In genomic region chr20:3430376-3431069, GRCh38 we compare ENCODE assay signal across 11 cellular contexts. TPM values are rescaled to one million over a fixed set of nuclear protein-coding genes. Genes with fewer than 3 reads are reported as not detected.
DNase-seq lines count a peak whose midpoint lies in the region; ATAC-seq, FAIRE-seq and TF ChIP-seq lines count a peak whose summit lies in the region.
"Had no signal": no experiment of that assay in that cellular context is flagged by ENCODE, and none has a peak within 500 bp of the region (broad histone marks: within the 10 kb centered on the region; RNA-seq: fewer than 3 reads in every experiment).

No MANE protein-coding gene starts in this region.

- H3K27me3 ChIP-seq in bronchial epithelial cell (ENCODE audit: control insufficient read depth, insufficient read depth, low read length) (no peaks in the 10 kb centered on the region), SK-N-SH (ENCODE audit: insufficient read depth) (no peaks in the 10 kb centered on the region)
- H3K27me3 ChIP-seq in CD4-positive, alpha-beta T cell (ENCODE audit: control insufficient read depth, insufficient read depth, low read length) = no peaks in the 10 kb centered on the region

- no peaks in the 10 kb centered on the region for H3K9me3 Mint-ChIP-seq in CD4-positive, alpha-beta T cell

- no peak overlapping the region for H3K27ac Mint-ChIP-seq in CD4-positive, alpha-beta T cell

- DNase-seq in GM10248 (ENCODE audit: extremely low spot score) (peak; percentile 62), bronchial epithelial cell (ENCODE audit: low read depth) (peak; percentile 41), SK-N-SH (no peak), posterior cingulate gyrus (no peak), Ammon's horn (ENCODE audit: low spot score) (no peak)
- DNase-seq in CD4-positive, alpha-beta T cell = no peak
- DNase-seq: stimulated activated CD4-positive, alpha-beta T cell treated with anti-CD3 and anti-CD28 coated beads, Interleukin-4, amount 100 ng/mL, for 24 hours had no signal

- H3K4me3 ChIP-seq in bronchial epithelial cell (ENCODE audit: low read depth, low read length) = no peak overlapping the region
- H3K4me3 ChIP-seq in SK-N-SH (ENCODE audit: low read depth in 2 of 2, low read length in 1 of 2) = no peak overlapping the region

- no peaks in the 10 kb centered on the region for H3K36me3 Mint-ChIP-seq in CD4-positive, alpha-beta T cell (ENCODE audit: low read depth)

- H3K9me2 ChIP-seq in SK-N-SH = no peaks in the 10 kb centered on the region

- no peak for TF ChIP-seq RAD21 in SK-N-SH (IDR thresholded peaks at IDR 0.05; ENCODE audit: low read length)

- H3K36me3 ChIP-seq in bronchial epithelial cell (ENCODE audit: control insufficient read depth, insufficient read depth, low read length) (no peaks in the 10 kb centered on the region), SK-N-SH (replicated peaks in 1 of 2; ENCODE audit: control insufficient read depth in 1 of 2, insufficient read depth in 2 of 2, low read length in 1 of 2) (no peaks in the 10 kb centered on the region)

- H3K27me3 Mint-ChIP-seq in CD4-positive, alpha-beta T cell = peaks cover 28% of the 10 kb centered on the region

- H3K79me2 ChIP-seq in SK-N-SH (ENCODE audit: insufficient read depth) = no peaks in the 10 kb centered on the region

- H3K4me1 Mint-ChIP-seq in CD4-positive, alpha-beta T cell (ENCODE audit: low read depth) = no peaks in the 10 kb centered on the region

- H3K9me3 ChIP-seq in CD4-positive, alpha-beta T cell (ENCODE audit: control insufficient read depth, low read length) = no peaks in the 10 kb centered on the region
- H3K9me3 ChIP-seq in SK-N-SH = no peaks in the 10 kb centered on the region

- peak; percentile 66 for ATAC-seq in GM21381 (IDR thresholded peaks at IDR 0.05; ENCODE audit: unreplicated experiment)
- peak; percentile 52 for ATAC-seq in HG03457 (IDR thresholded peaks at IDR 0.05; ENCODE audit: unreplicated experiment)
- no peak for ATAC-seq in CD4-positive, alpha-beta T cell (ENCODE audit: poor library complexity)

- H3K9ac ChIP-seq in SK-N-SH = no peak overlapping the region

- H3K4me3 Mint-ChIP-seq in CD4-positive, alpha-beta T cell = no peak overlapping the region

- TF ChIP-seq EP300 in SK-N-SH (IDR thresholded peaks at IDR 0.05; ENCODE audit: borderline replicate concordance in 1 of 2, low read depth in 1 of 2, low read length in 1 of 2) = no peak

- H4K20me1 ChIP-seq in SK-N-SH (ENCODE audit: insufficient read depth) = no peaks in the 10 kb centered on the region

- no peak for TF ChIP-seq CTCF in GM10248 (IDR thresholded peaks at IDR 0.05; ENCODE audit: control extremely low read depth, extremely low read depth, low read depth, missing control alignments)
- TF ChIP-seq CTCF in bronchial epithelial cell (IDR thresholded peaks at IDR 0.05; ENCODE audit: insufficient read depth, low read length, severe bottlenecking) = no peak
- TF ChIP-seq CTCF in CD4-positive, alpha-beta T cell (IDR thresholded peaks at IDR 0.05) = no peak
- TF ChIP-seq CTCF in SK-N-SH (IDR thresholded peaks at IDR 0.05) = no peak

- WGBS in SK-N-SH (ENCODE audit: low lambda C conversion rate) = 89% methylated on average over 13 of the region's 14 CpGs

- POLR2A ChIA-PET in GM10248 (lab: Yijun Ruan, JAX) = no interaction called here
- POLR2A ChIA-PET in CD4-positive, alpha-beta T cell (lab: Charles Lee) = no interaction called here
- POLR2A ChIA-PET in SK-N-SH (lab: Yijun Ruan, JAX) = no interaction called here

- no peak overlapping the region for H3K27ac ChIP-seq in CD4-positive, alpha-beta T cell (ENCODE audit: low read depth, low read length)
- H3K27ac ChIP-seq in SK-N-SH (ENCODE audit: low read depth in 2 of 2, low read length in 1 of 2) = no peak overlapping the region
- H3K27ac ChIP-seq: C4-2B had no signal

- intact Hi-C loops in CD4-positive, alpha-beta T cell (cut with DNase I, micrococcal nuclease) = no loop called here
- intact Hi-C loops in posterior cingulate gyrus (cut with DNase I) = no loop called here

- no peak overlapping the region for H2AFZ ChIP-seq in SK-N-SH (ENCODE audit: low read depth)

- CTCF ChIA-PET in GM10248 (lab: Yijun Ruan, JAX) (no interaction called here), SK-N-SH (lab: Yijun Ruan, JAX) (no interaction called here)
- CTCF ChIA-PET in CD4-positive, alpha-beta T cell (lab: Charles Lee) = no interaction called here

- H3F3A ChIP-seq in SK-N-SH (replicated peaks; ENCODE audit: insufficient read depth) = no peaks in the 10 kb centered on the region

- no peak overlapping the region for H3K4me2 ChIP-seq in SK-N-SH

- no peaks in the 10 kb centered on the region for H3K4me1 ChIP-seq in SK-N-SH (ENCODE audit: control insufficient read depth in 1 of 2, insufficient read depth in 2 of 2, low read depth in 1 of 2, low read length in 1 of 2)

- peak; percentile 72 for FAIRE-seq in bronchial epithelial cell (lab: Jason Lieb, UNC)
- FAIRE-seq: endothelial cell of umbilical vein had no signal

TF ChIP-seq in SK-N-SH, 30 proteins besides CTCF, POLR2A, EP300 and RAD21 (continues in another document):
- TF ChIP-seq TCF12 (IDR thresholded peaks at IDR 0.05) (no peak), NRF1 (IDR thresholded peaks at IDR 0.05; ENCODE audit: low read depth, low read length) (no peak), MXI1 (IDR thresholded peaks at IDR 0.05; ENCODE audit: low read depth, low read length) (no peak), REST (IDR thresholded peaks at IDR 0.05; ENCODE audit: low read depth, low read length) (no peak), ZBTB33 (IDR thresholded peaks at IDR 0.05; ENCODE audit: borderline replicate concordance, low read depth) (no peak), RXRA (IDR thresholded peaks at IDR 0.05; ENCODE audit: borderline replicate concordance, low read depth) (no peak), YY1 (IDR thresholded peaks at IDR 0.05; ENCODE audit: low read depth) (no peak), FOSL2 (IDR thresholded peaks at IDR 0.05; ENCODE audit: borderline replicate concordance, low read depth) (no peak), GATA2 (CRISPR knock-in tag; IDR thresholded peaks at IDR 0.05) (no peak), EZH2phosphoT487 (IDR thresholded peaks at IDR 0.05; ENCODE audit: borderline replicate concordance, low read depth) (no peak), IRF3 (IDR thresholded peaks at IDR 0.05; ENCODE audit: low read depth, low read length) (no peak), JUND (IDR thresholded peaks at IDR 0.05) (no peak), ELF1 (IDR thresholded peaks at IDR 0.05) (no peak)

RNA-seq across cellular contexts. Expression of gene DNAAF9, which starts 23.1 kb away (rescaled TPM):
- 5.5 and 6.7 TPM in 2 replicates for total RNA-seq in bronchial epithelial cell
- total RNA-seq in CD4-positive, alpha-beta T cell = 1 to 10 TPM; 3.0 TPM
- 5.5 and 7.9 TPM in 2 replicates for polyA plus RNA-seq in SK-N-SH (2012; rRNA removed)
- 4.2 and 5.5 TPM in 2 replicates for polyA plus RNA-seq in SK-N-SH (2012; cell fraction: cytosol; rRNA removed)
- 17.5 and 22.0 TPM in 2 replicates for polyA plus RNA-seq in SK-N-SH (2012; cell fraction: nucleus; rRNA removed)

RNA-seq across cellular contexts. Expression of gene ATRN, which starts 40.3 kb away (rescaled TPM):
- total RNA-seq in bronchial epithelial cell = 50.0 and 55.0 TPM in 2 replicates
- 1 to 10 TPM; 8.8 to 9.1 TPM for total RNA-seq in CD4-positive, alpha-beta T cell
- 33.8 and 48.4 TPM in 2 replicates for polyA plus RNA-seq in SK-N-SH (2012; rRNA removed)
- 28.4 and 34.4 TPM in 2 replicates for polyA plus RNA-seq in SK-N-SH (2012; cell fraction: cytosol; rRNA removed)
- 17.5 and 32.8 TPM in 2 replicates for polyA plus RNA-seq in SK-N-SH (2012; cell fraction: nucleus; rRNA removed)

Comparison
In these comparisons a context has a peak if more than half of its experiments do, and no peak if none do; other contexts are left out.
1. DNase-seq: peak in GM10248 (single experiment) and bronchial epithelial cell (single experiment); none in CD4-positive, alpha-beta T cell (0 of 10), SK-N-SH (single experiment), posterior cingulate gyrus (0 of 10) and Ammon's horn (single experiment).